ENCODE assay signal across 1 cellular context in the genomic region with DNA sequence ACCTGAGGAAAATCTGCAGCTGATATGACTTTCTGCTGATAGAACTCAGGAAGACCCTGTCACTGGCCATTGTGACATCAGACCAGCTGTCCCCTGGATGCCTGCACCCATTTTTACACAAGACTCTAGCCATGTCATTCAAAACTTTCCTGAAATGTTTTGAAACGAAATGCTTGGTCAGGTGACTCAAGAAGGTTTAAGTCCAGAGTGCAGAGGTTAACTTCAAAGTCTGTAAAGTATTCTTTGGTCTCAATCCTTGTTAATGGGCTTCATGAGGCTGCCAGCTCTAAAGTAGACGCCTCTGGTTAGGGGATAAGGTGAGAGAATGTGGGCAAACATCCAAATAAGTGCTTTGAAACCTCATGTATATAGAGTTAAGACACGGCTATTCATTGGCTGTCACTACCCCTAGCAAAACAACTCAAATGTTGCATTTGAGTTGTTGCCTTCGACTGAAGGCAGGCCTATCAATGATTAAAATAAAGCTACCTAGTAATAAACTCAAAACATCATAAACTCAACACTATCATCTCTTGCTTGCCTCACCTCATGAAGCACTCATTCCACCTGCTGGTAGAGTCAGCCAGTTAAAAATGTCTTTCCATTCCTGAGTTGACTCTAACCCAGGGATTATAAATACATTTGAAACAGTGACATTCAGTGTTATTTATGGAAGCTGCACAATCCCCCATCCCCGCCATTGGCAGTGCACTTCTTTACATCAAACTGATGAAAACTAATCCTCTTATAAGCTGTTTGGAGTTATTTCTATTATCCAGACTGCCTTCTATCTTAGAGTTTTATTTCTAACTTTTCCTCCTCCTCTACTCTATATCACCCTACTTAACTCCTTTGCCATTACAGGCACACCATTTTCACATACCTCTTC.
TF ChIP-seq lines count a peak whose summit lies in the region.

No MANE protein-coding gene starts in this region.

TF ChIP-seq in HepG2, 621 proteins besides CTCF, POLR2A, EP300 and RAD21 (continued from another document and continues in another):
- TF ChIP-seq, protein P1, sequence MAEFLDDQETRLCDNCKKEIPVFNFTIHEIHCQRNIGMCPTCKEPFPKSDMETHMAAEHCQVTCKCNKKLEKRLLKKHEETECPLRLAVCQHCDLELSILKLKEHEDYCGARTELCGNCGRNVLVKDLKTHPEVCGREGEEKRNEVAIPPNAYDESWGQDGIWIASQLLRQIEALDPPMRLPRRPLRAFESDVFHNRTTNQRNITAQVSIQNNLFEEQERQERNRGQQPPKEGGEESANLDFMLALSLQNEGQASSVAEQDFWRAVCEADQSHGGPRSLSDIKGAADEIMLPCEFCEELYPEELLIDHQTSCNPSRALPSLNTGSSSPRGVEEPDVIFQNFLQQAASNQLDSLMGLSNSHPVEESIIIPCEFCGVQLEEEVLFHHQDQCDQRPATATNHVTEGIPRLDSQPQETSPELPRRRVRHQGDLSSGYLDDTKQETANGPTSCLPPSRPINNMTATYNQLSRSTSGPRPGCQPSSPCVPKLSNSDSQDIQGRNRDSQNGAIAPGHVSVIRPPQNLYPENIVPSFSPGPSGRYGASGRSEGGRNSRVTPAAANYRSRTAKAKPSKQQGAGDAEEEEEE (CRISPR knock-in tag; IDR thresholded peaks at IDR 0.05; ENCODE audit: borderline replicate concordance): no peak
- TF ChIP-seq KDM5A (IDR thresholded peaks at IDR 0.05; ENCODE audit: borderline replicate concordance, low read length): no peak
- TF ChIP-seq, protein P2, sequence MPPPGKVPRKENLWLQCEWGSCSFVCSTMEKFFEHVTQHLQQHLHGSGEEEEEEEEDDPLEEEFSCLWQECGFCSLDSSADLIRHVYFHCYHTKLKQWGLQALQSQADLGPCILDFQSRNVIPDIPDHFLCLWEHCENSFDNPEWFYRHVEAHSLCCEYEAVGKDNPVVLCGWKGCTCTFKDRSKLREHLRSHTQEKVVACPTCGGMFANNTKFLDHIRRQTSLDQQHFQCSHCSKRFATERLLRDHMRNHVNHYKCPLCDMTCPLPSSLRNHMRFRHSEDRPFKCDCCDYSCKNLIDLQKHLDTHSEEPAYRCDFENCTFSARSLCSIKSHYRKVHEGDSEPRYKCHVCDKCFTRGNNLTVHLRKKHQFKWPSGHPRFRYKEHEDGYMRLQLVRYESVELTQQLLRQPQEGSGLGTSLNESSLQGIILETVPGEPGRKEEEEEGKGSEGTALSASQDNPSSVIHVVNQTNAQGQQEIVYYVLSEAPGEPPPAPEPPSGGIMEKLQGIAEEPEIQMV (CRISPR knock-in tag; IDR thresholded peaks at IDR 0.05; ENCODE audit: low read depth): no peak
- TF ChIP-seq SIX4 (CRISPR knock-in tag; IDR thresholded peaks at IDR 0.05): no peak
- TF ChIP-seq, protein P3, sequence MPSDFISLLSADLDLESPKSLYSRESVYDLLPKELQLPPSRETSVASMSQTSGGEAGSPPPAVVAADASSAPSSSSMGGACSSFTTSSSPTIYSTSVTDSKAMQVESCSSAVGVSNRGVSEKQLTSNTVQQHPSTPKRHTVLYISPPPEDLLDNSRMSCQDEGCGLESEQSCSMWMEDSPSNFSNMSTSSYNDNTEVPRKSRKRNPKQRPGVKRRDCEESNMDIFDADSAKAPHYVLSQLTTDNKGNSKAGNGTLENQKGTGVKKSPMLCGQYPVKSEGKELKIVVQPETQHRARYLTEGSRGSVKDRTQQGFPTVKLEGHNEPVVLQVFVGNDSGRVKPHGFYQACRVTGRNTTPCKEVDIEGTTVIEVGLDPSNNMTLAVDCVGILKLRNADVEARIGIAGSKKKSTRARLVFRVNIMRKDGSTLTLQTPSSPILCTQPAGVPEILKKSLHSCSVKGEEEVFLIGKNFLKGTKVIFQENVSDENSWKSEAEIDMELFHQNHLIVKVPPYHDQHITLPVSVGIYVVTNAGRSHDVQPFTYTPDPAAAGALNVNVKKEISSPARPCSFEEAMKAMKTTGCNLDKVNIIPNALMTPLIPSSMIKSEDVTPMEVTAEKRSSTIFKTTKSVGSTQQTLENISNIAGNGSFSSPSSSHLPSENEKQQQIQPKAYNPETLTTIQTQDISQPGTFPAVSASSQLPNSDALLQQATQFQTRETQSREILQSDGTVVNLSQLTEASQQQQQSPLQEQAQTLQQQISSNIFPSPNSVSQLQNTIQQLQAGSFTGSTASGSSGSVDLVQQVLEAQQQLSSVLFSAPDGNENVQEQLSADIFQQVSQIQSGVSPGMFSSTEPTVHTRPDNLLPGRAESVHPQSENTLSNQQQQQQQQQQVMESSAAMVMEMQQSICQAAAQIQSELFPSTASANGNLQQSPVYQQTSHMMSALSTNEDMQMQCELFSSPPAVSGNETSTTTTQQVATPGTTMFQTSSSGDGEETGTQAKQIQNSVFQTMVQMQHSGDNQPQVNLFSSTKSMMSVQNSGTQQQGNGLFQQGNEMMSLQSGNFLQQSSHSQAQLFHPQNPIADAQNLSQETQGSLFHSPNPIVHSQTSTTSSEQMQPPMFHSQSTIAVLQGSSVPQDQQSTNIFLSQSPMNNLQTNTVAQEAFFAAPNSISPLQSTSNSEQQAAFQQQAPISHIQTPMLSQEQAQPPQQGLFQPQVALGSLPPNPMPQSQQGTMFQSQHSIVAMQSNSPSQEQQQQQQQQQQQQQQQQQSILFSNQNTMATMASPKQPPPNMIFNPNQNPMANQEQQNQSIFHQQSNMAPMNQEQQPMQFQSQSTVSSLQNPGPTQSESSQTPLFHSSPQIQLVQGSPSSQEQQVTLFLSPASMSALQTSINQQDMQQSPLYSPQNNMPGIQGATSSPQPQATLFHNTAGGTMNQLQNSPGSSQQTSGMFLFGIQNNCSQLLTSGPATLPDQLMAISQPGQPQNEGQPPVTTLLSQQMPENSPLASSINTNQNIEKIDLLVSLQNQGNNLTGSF (CRISPR knock-in tag; IDR thresholded peaks at IDR 0.05): no peak
- TF ChIP-seq, protein P4, sequence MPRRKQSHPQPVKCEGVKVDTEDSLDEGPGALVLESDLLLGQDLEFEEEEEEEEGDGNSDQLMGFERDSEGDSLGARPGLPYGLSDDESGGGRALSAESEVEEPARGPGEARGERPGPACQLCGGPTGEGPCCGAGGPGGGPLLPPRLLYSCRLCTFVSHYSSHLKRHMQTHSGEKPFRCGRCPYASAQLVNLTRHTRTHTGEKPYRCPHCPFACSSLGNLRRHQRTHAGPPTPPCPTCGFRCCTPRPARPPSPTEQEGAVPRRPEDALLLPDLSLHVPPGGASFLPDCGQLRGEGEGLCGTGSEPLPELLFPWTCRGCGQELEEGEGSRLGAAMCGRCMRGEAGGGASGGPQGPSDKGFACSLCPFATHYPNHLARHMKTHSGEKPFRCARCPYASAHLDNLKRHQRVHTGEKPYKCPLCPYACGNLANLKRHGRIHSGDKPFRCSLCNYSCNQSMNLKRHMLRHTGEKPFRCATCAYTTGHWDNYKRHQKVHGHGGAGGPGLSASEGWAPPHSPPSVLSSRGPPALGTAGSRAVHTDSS (CRISPR knock-in tag; conservative IDR thresholded peaks at IDR 0.05): no peak
- no peak for TF ChIP-seq MXI1 (IDR thresholded peaks at IDR 0.05; ENCODE audit: borderline replicate concordance, low read depth, low read length)
- no peak for TF ChIP-seq ZNF296 (CRISPR knock-in tag; conservative IDR thresholded peaks at IDR 0.05)
- no peak for TF ChIP-seq TP53 (CRISPR knock-in tag; conservative IDR thresholded peaks at IDR 0.05)
- no peak for TF ChIP-seq ZNF577 (CRISPR knock-in tag; IDR thresholded peaks at IDR 0.05; ENCODE audit: borderline replicate concordance, low read depth)
- TF ChIP-seq SNAPC2 (CRISPR knock-in tag; IDR thresholded peaks at IDR 0.05): no peak
- no peak for TF ChIP-seq RXRA (CRISPR knock-in tag; IDR thresholded peaks at IDR 0.05)
- TF ChIP-seq ATF1 (CRISPR knock-in tag; IDR thresholded peaks at IDR 0.05): no peak
- TF ChIP-seq ZNF354B (CRISPR knock-in tag; IDR thresholded peaks at IDR 0.05): no peak
- TF ChIP-seq SIN3B (IDR thresholded peaks at IDR 0.05; ENCODE audit: low read length): no peak
- no peak for TF ChIP-seq NFIB (CRISPR knock-in tag; IDR thresholded peaks at IDR 0.05; ENCODE audit: borderline replicate concordance)
- TF ChIP-seq, protein P5, sequence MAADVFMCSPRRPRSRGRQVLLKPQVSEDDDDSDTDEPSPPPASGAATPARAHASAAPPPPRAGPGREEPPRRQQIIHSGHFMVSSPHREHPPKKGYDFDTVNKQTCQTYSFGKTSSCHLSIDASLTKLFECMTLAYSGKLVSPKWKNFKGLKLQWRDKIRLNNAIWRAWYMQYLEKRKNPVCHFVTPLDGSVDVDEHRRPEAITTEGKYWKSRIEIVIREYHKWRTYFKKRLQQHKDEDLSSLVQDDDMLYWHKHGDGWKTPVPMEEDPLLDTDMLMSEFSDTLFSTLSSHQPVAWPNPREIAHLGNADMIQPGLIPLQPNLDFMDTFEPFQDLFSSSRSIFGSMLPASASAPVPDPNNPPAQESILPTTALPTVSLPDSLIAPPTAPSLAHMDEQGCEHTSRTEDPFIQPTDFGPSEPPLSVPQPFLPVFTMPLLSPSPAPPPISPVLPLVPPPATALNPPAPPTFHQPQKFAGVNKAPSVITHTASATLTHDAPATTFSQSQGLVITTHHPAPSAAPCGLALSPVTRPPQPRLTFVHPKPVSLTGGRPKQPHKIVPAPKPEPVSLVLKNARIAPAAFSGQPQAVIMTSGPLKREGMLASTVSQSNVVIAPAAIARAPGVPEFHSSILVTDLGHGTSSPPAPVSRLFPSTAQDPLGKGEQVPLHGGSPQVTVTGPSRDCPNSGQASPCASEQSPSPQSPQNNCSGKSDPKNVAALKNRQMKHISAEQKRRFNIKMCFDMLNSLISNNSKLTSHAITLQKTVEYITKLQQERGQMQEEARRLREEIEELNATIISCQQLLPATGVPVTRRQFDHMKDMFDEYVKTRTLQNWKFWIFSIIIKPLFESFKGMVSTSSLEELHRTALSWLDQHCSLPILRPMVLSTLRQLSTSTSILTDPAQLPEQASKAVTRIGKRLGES (CRISPR knock-in tag; IDR thresholded peaks at IDR 0.05; ENCODE audit: borderline replicate concordance): no peak
- no peak for TF ChIP-seq ZKSCAN1 (IDR thresholded peaks at IDR 0.05; ENCODE audit: low read length)
- no peak for TF ChIP-seq NFE2L1 (CRISPR knock-in tag; IDR thresholded peaks at IDR 0.05; ENCODE audit: borderline replicate concordance)
- TF ChIP-seq, protein P6, sequence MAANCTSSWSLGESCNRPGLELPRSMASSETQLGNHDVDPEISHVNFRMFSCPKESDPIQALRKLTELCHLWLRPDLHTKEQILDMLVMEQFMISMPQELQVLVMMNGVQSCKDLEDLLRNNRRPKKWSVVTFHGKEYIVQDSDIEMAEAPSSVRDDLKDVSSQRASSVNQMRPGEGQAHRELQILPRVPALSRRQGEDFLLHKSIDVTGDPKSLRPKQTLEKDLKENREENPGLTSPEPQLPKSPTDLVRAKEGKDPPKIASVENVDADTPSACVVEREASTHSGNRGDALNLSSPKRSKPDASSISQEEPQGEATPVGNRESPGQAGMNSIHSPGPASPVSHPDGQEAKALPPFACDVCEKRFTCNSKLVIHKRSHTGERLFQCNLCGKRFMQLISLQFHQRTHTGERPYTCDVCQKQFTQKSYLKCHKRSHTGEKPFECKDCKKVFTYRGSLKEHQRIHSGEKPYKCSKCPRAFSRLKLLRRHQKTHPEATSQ (CRISPR knock-in tag; IDR thresholded peaks at IDR 0.05; ENCODE audit: borderline replicate concordance): no peak
- TF ChIP-seq ZNF160 (CRISPR knock-in tag; IDR thresholded peaks at IDR 0.05): no peak
- TF ChIP-seq HMG20A (CRISPR knock-in tag; IDR thresholded peaks at IDR 0.05; ENCODE audit: borderline replicate concordance): no peak; the same call in none of the 2 replicates
- TF ChIP-seq ZSCAN25 (CRISPR knock-in tag; IDR thresholded peaks at IDR 0.05): no peak
- no peak for TF ChIP-seq NFE2 (CRISPR knock-in tag; IDR thresholded peaks at IDR 0.05)
- no peak for TF ChIP-seq FOXJ3 (CRISPR knock-in tag; IDR thresholded peaks at IDR 0.05; ENCODE audit: borderline replicate concordance)
- TF ChIP-seq MIER3 (CRISPR knock-in tag; IDR thresholded peaks at IDR 0.05; ENCODE audit: borderline replicate concordance): no peak
- 0 out of 2 replicates have a peak, but pooled peaks have one; percentile 22 for TF ChIP-seq RARA (CRISPR knock-in tag; IDR thresholded peaks at IDR 0.05)
- no peak for TF ChIP-seq HDAC2 (CRISPR knock-in tag; IDR thresholded peaks at IDR 0.05)
- TF ChIP-seq BRD4 (CRISPR knock-in tag; IDR thresholded peaks at IDR 0.05): no peak
- no peak for TF ChIP-seq ZNF572 (CRISPR knock-in tag; IDR thresholded peaks at IDR 0.05)
- TF ChIP-seq, protein P7, sequence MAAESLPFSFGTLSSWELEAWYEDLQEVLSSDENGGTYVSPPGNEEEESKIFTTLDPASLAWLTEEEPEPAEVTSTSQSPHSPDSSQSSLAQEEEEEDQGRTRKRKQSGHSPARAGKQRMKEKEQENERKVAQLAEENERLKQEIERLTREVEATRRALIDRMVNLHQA (CRISPR knock-in tag; IDR thresholded peaks at IDR 0.05): no peak
- no peak for TF ChIP-seq ARID2 (CRISPR knock-in tag; IDR thresholded peaks at IDR 0.05; ENCODE audit: borderline replicate concordance)
- TF ChIP-seq, protein P8, sequence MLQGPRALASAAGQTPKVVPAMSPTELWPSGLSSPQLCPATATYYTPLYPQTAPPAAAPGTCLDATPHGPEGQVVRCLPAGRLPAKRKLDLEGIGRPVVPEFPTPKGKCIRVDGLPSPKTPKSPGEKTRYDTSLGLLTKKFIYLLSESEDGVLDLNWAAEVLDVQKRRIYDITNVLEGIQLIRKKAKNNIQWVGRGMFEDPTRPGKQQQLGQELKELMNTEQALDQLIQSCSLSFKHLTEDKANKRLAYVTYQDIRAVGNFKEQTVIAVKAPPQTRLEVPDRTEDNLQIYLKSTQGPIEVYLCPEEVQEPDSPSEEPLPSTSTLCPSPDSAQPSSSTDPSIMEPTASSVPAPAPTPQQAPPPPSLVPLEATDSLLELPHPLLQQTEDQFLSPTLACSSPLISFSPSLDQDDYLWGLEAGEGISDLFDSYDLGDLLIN (CRISPR knock-in tag; IDR thresholded peaks at IDR 0.05; ENCODE audit: borderline replicate concordance): no peak
- no peak for TF ChIP-seq KDM5B (CRISPR knock-in tag; IDR thresholded peaks at IDR 0.05; ENCODE audit: borderline replicate concordance)
- TF ChIP-seq ATAD3A (CRISPR knock-in tag; IDR thresholded peaks at IDR 0.05): no peak
- TF ChIP-seq, protein P9, sequence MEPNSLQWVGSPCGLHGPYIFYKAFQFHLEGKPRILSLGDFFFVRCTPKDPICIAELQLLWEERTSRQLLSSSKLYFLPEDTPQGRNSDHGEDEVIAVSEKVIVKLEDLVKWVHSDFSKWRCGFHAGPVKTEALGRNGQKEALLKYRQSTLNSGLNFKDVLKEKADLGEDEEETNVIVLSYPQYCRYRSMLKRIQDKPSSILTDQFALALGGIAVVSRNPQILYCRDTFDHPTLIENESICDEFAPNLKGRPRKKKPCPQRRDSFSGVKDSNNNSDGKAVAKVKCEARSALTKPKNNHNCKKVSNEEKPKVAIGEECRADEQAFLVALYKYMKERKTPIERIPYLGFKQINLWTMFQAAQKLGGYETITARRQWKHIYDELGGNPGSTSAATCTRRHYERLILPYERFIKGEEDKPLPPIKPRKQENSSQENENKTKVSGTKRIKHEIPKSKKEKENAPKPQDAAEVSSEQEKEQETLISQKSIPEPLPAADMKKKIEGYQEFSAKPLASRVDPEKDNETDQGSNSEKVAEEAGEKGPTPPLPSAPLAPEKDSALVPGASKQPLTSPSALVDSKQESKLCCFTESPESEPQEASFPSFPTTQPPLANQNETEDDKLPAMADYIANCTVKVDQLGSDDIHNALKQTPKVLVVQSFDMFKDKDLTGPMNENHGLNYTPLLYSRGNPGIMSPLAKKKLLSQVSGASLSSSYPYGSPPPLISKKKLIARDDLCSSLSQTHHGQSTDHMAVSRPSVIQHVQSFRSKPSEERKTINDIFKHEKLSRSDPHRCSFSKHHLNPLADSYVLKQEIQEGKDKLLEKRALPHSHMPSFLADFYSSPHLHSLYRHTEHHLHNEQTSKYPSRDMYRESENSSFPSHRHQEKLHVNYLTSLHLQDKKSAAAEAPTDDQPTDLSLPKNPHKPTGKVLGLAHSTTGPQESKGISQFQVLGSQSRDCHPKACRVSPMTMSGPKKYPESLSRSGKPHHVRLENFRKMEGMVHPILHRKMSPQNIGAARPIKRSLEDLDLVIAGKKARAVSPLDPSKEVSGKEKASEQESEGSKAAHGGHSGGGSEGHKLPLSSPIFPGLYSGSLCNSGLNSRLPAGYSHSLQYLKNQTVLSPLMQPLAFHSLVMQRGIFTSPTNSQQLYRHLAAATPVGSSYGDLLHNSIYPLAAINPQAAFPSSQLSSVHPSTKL (CRISPR knock-in tag; IDR thresholded peaks at IDR 0.05): peak; percentile 60
